1 cellular context compared by ENCODE assay signal in genomic region chr17:77279448-77280303, GRCh38.
A peak's percentile ranks its signal among the peaks of the same experiment; 100 is the strongest.
TF ChIP-seq lines count a peak whose summit lies in the region.

No MANE protein-coding gene starts in this region.

TF ChIP-seq in HepG2, 621 proteins besides CTCF, POLR2A, EP300 and RAD21 (continued from another document and continues in another):
- TF ChIP-seq PREB (CRISPR knock-in tag; IDR thresholded peaks at IDR 0.05) (no peak), ARID4A (CRISPR knock-in tag; IDR thresholded peaks at IDR 0.05; ENCODE audit: borderline replicate concordance) (peak; percentile 65), ZNF350 (CRISPR knock-in tag; IDR thresholded peaks at IDR 0.05; ENCODE audit: borderline replicate concordance, low read depth) (peak; percentile 47; the same call in 1 of the 2 replicates), ZNF75D (CRISPR knock-in tag; IDR thresholded peaks at IDR 0.05; ENCODE audit: borderline replicate concordance) (no peak), ADNP (CRISPR knock-in tag; IDR thresholded peaks at IDR 0.05) (peak; percentile 66; the same call in 1 of the 2 replicates), PHB2 (IDR thresholded peaks at IDR 0.05; ENCODE audit: partially characterized antibody) (no peak), SETDB1 (CRISPR knock-in tag; IDR thresholded peaks at IDR 0.05; ENCODE audit: borderline replicate concordance) (no peak), MAFK (conservative IDR thresholded peaks at IDR 0.05 in 1 of 2, IDR thresholded peaks at IDR 0.05 in 1 of 2; ENCODE audit: low read length in 2 of 2) (no peak), NFIB (CRISPR knock-in tag; IDR thresholded peaks at IDR 0.05; ENCODE audit: borderline replicate concordance) (0 out of 2 replicates have a peak, but pooled peaks have one; percentile 28), ZNF616 (CRISPR knock-in tag; IDR thresholded peaks at IDR 0.05; ENCODE audit: low read depth) (no peak), MTF2 (CRISPR knock-in tag; IDR thresholded peaks at IDR 0.05; ENCODE audit: borderline replicate concordance) (peak; percentile 86; the same call in 1 of the 2 replicates), ZNF597 (CRISPR knock-in tag; IDR thresholded peaks at IDR 0.05) (no peak), SP5 (CRISPR knock-in tag; IDR thresholded peaks at IDR 0.05; ENCODE audit: borderline replicate concordance, low read depth) (peak; percentile 41; the same call in 1 of the 2 replicates), SNAPC5 (CRISPR knock-in tag; IDR thresholded peaks at IDR 0.05; ENCODE audit: borderline replicate concordance) (no peak), ZNF207 (IDR thresholded peaks at IDR 0.05; ENCODE audit: borderline replicate concordance) (no peak), ZNF251 (CRISPR knock-in tag; IDR thresholded peaks at IDR 0.05) (no peak; the same call in 1 of the 2 replicates), ZBTB3 (CRISPR knock-in tag; IDR thresholded peaks at IDR 0.05; ENCODE audit: borderline replicate concordance, low read depth) (no peak), ZNF598 (CRISPR knock-in tag; IDR thresholded peaks at IDR 0.05; ENCODE audit: borderline replicate concordance) (peak; percentile 78; the same call in 1 of the 2 replicates), ZNF567 (CRISPR knock-in tag; IDR thresholded peaks at IDR 0.05; ENCODE audit: borderline replicate concordance) (0 out of 2 replicates have a peak, but pooled peaks have one; percentile 68), EEA1 (CRISPR knock-in tag; IDR thresholded peaks at IDR 0.05; ENCODE audit: borderline replicate concordance) (peak; percentile 89; the same call in 1 of the 2 replicates), ATF7-NPFF (CRISPR knock-in tag; IDR thresholded peaks at IDR 0.05; ENCODE audit: low read depth) (no peak), ZHX1 (CRISPR knock-in tag; IDR thresholded peaks at IDR 0.05; ENCODE audit: low read depth) (peak; percentile 36; the same call in 1 of the 2 replicates), KLF15 (CRISPR knock-in tag; IDR thresholded peaks at IDR 0.05; ENCODE audit: borderline replicate concordance) (peak; percentile 48; the same call in 1 of the 2 replicates), RBFOX2 (IDR thresholded peaks at IDR 0.05; ENCODE audit: low read depth, low read length) (peak; percentile 43; the same call in 1 of the 2 replicates), ZNF782 (CRISPR knock-in tag; IDR thresholded peaks at IDR 0.05; ENCODE audit: borderline replicate concordance) (no peak; the same call in 1 of the 2 replicates), HOXA7 (CRISPR knock-in tag; IDR thresholded peaks at IDR 0.05) (no peak), ISL2 (CRISPR knock-in tag; IDR thresholded peaks at IDR 0.05) (0 out of 2 replicates have a peak, but pooled peaks have one; percentile 35), ZNF549 (CRISPR knock-in tag; IDR thresholded peaks at IDR 0.05) (no peak), ZNF367 (CRISPR knock-in tag; IDR thresholded peaks at IDR 0.05; ENCODE audit: borderline replicate concordance) (no peak), ZNF670 (CRISPR knock-in tag; IDR thresholded peaks at IDR 0.05; ENCODE audit: borderline replicate concordance) (no peak), ZNF382 (CRISPR knock-in tag; IDR thresholded peaks at IDR 0.05; ENCODE audit: borderline replicate concordance) (no peak), ZNF275 (CRISPR knock-in tag; IDR thresholded peaks at IDR 0.05; ENCODE audit: borderline replicate concordance) (no peak; the same call in 1 of the 2 replicates), ZHX2 (IDR thresholded peaks at IDR 0.05; ENCODE audit: low read depth) (no peak; the same call in 1 of the 2 replicates), ZHX2 (CRISPR knock-in tag; IDR thresholded peaks at IDR 0.05; ENCODE audit: borderline replicate concordance) (no peak), NCOA2 (CRISPR knock-in tag; IDR thresholded peaks at IDR 0.05) (peak; percentile 74), ZFAT (CRISPR knock-in tag; conservative IDR thresholded peaks at IDR 0.05) (no peak), ZNF296 (CRISPR knock-in tag; conservative IDR thresholded peaks at IDR 0.05) (peak; percentile 15; the same call in 1 of the 2 replicates), TEF (CRISPR knock-in tag; IDR thresholded peaks at IDR 0.05) (no peak), NKX3-1 (CRISPR knock-in tag; IDR thresholded peaks at IDR 0.05) (no peak)
